8 cellular contexts compared by ENCODE assay signal in the genomic region with DNA sequence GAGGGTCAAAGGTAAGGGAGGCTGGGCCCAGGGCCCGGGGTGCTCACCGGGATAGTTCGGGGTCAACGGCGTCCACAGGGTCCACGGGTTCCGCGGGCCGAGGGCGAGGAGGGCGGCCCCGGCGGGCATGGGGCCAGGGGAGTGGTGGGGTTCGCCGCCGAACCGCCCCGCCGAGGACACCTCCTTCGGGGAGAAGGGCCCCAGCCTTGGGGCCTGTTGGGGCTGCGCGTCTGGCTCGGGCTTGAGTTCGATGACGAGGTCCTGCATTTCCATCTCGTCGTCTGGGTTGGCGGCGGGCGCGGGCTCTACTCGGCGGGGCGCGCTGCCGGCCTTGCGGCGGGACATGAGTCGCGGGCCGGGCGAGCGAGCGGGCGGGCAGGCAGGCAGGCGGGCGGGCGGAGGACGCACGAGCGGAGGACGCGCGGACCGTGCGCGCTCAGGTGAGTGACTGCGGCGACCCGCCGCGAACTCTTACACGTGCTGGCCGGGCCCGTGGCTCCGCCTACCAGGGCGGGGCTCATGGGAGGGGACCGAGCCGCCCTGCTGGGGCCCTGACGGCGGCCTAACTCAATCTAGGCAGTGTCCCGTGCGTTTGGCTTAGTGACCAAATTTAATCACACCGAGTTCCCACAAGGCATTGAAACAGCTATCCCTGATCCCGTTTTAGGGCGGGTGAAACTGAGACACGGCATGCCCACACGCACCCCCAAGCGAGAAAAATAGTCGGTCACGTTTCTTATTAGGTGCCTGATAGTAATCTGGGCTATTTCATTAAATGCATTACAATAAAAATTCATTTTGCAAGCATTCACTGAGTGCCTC. TPM values are rescaled to one million over a fixed set of nuclear protein-coding genes. Genes with fewer than 3 reads are reported as not detected.
DNase-seq lines count a peak whose midpoint lies in the region; ATAC-seq and TF ChIP-seq lines count a peak whose summit lies in the region.

A gene (minus strand): TSS at position 450 of the 822 bp plus-strand sequence. CDS start 105 bp downstream, at position 345.

- TF ChIP-seq CTCF in OCI-LY3 (IDR thresholded peaks at IDR 0.05; ENCODE audit: low read depth, low read length), result no peak
- no peak for TF ChIP-seq CTCF in fibroblast of pulmonary artery (IDR thresholded peaks at IDR 0.05; ENCODE audit: low read length, missing control alignments)
- TF ChIP-seq CTCF in testis (IDR thresholded peaks at IDR 0.05), result no peak

- DNase-seq in AG20443 (ENCODE audit: low spot score) (peak; percentile 81), fibroblast of pulmonary artery (ENCODE audit: low read depth) (peak; percentile 27), testis (peak; percentile 70)
- DNase-seq in activated T-cell treated with anti-CD3 and anti-CD28 coated beads, Interleukin-2, amount 50 U/mL, for 4 hours, result peak; percentile 75

- H2AFZ ChIP-seq in OCI-LY3 (ENCODE audit: low read depth, low read length), result peak within 1 kb of the TSS; percentile 58
- H2AFZ ChIP-seq in neuron (ENCODE audit: low read depth, low read length), result no peak within 1 kb of the TSS

- intact Hi-C loops in testis (cut with DNase I; ENCODE audit: low total_unique reads), result no loop called here

- H3K27ac ChIP-seq in OCI-LY3 (ENCODE audit: low read length) (peak within 1 kb of the TSS; percentile 92), testis (no peak within 1 kb of the TSS)

- peaks cover 42% of the 10 kb centered on the region for H3K4me1 Mint-ChIP-seq in activated T-cell treated with anti-CD3 and anti-CD28 coated beads, Interleukin-2, amount 50 U/mL, for 4 hours (ENCODE audit: low read depth)

- H3K27me3 ChIP-seq in OCI-LY3 (ENCODE audit: low read depth, low read length) (no peaks in the 10 kb centered on the region), neuron (ENCODE audit: insufficient read depth, low read length) (peaks cover 4% of the 10 kb centered on the region), testis (no peaks in the 10 kb centered on the region)

- H3K36me3 ChIP-seq in OCI-LY3 (replicated peaks; ENCODE audit: low read depth, low read length) (peaks cover 30% of the 10 kb centered on the region), neuron (ENCODE audit: insufficient read depth, low read length) (peaks cover 5% of the 10 kb centered on the region), testis (ENCODE audit: low read depth, missing control alignments) (no peaks in the 10 kb centered on the region)

- peak within 1 kb of the TSS; percentile 92 for H3K4me2 ChIP-seq in OCI-LY3 (ENCODE audit: low read length)

- H3K9me3 ChIP-seq in OCI-LY3 (ENCODE audit: insufficient read depth, low read length) (no peaks in the 10 kb centered on the region), neuron (ENCODE audit: low read length) (no peaks in the 10 kb centered on the region), testis (no peaks in the 10 kb centered on the region)

- peak within 1 kb of the TSS; percentile 81 for H3K4me3 Mint-ChIP-seq in activated T-cell treated with anti-CD3 and anti-CD28 coated beads, Interleukin-2, amount 50 U/mL, for 4 hours

- H3K4me1 ChIP-seq in OCI-LY3 (ENCODE audit: low read length) (peaks cover 38% of the 10 kb centered on the region), neuron (ENCODE audit: insufficient read depth, low read length) (peaks cover 22% of the 10 kb centered on the region), testis (peaks cover 23% of the 10 kb centered on the region)

- H4K20me1 ChIP-seq in OCI-LY3 (ENCODE audit: insufficient read depth, low read length), result peaks cover 21% of the 10 kb centered on the region

- ATAC-seq in GM18909 (IDR thresholded peaks at IDR 0.05; ENCODE audit: poor library complexity, unreplicated experiment) (peak; percentile 44), HG03432 (IDR thresholded peaks at IDR 0.05; ENCODE audit: unreplicated experiment) (peak; percentile 39)
- peak; percentile 77 to 80 for ATAC-seq in activated T-cell treated with anti-CD3 and anti-CD28 coated beads, Interleukin-2, amount 50 U/mL, for 4 hours

- 4 to 5% methylated on average over 11 to 51 of the region's 81 CpGs for WGBS in testis, 2 donors

- TF ChIP-seq POLR2A in testis (IDR thresholded peaks at IDR 0.05), result no peak

- peaks cover 2% of the 10 kb centered on the region for H3K36me3 Mint-ChIP-seq in activated T-cell treated with anti-CD3 and anti-CD28 coated beads, Interleukin-2, amount 50 U/mL, for 4 hours (ENCODE audit: insufficient read depth)

- H3K27me3 Mint-ChIP-seq in activated T-cell treated with anti-CD3 and anti-CD28 coated beads, Interleukin-2, amount 50 U/mL, for 4 hours (ENCODE audit: low read depth), result no peaks in the 10 kb centered on the region

- H3K79me2 ChIP-seq in OCI-LY3 (ENCODE audit: low read length), result peaks cover 90% of the 10 kb centered on the region

- peak within 1 kb of the TSS; percentile 92 for H3K4me3 ChIP-seq in OCI-LY3 (ENCODE audit: low read length)
- peak within 1 kb of the TSS; percentile 48 for H3K4me3 ChIP-seq in fibroblast of pulmonary artery (replicated peaks; ENCODE audit: low read depth, low read length)
- H3K4me3 ChIP-seq in neuron (ENCODE audit: low read length), result peak within 1 kb of the TSS; percentile 22
- peak within 1 kb of the TSS; percentile 46 to 55 for H3K4me3 ChIP-seq in testis

- no peaks in the 10 kb centered on the region for H3K9me3 Mint-ChIP-seq in activated T-cell treated with anti-CD3 and anti-CD28 coated beads, Interleukin-2, amount 50 U/mL, for 4 hours

- peak within 1 kb of the TSS; percentile 96 for H3K9ac ChIP-seq in OCI-LY3 (ENCODE audit: low read length)

RNA-seq across cellular contexts. Expression of the gene that starts here (rescaled TPM):
- 10 to 100 TPM in 1 of 3 donors, 1 to 10 TPM in 2; 7.8 to 10.2 (median 8.6) TPM for total RNA-seq in activated T-cell treated with anti-CD3 and anti-CD28 coated beads, Interleukin-2, amount 50 U/mL, for 4 hours
- 1 to 10 TPM; 5.8 to 6.7 TPM for total RNA-seq in testis
- 3.0 TPM for polyA plus RNA-seq in testis (ENCODE audit: insufficient read depth, low read depth, low replicate concordance)

Comparison
In these comparisons a context has a peak if more than half of its experiments do, and no peak if none do; other contexts are left out.
1. DNase-seq: peak in every context shown above with its lines; median percentile 81 in AG20443; 75 in activated T-cell treated with anti-CD3 and anti-CD28 coated beads, Interleukin-2, amount 50 U/mL, for 4 hours; 70 in testis; 27 in fibroblast of pulmonary artery.
2. H3K4me3 ChIP-seq: peak in every context shown above with its lines; median percentile 92 in OCI-LY3; 50 in testis; 48 in fibroblast of pulmonary artery; 22 in neuron.